In genomic region chr2:10001551-10001950, GRCh38 we compare ENCODE assay signal across 26 cellular contexts. TPM values are rescaled to one million over a fixed set of nuclear protein-coding genes. Genes with fewer than 3 reads are reported as not detected.
DNase-seq lines count a peak whose midpoint lies in the region; ATAC-seq lines count a peak whose summit lies in the region.
"Had no signal": no experiment of that assay in that cellular context is flagged by ENCODE, and none has a peak within 500 bp of the region (broad histone marks: within the 10 kb centered on the region; RNA-seq: fewer than 3 reads in every experiment).

No MANE protein-coding gene starts in this region.

- H3K4me1 ChIP-seq in BLaER1 treated with 17β-estradiol and CSF1 and Interleukin-3, amounts not matched to agents 10 nM and 100 nM, result peaks cover 2 to 28% (median 17%) of the 10 kb centered on the region in 10 experiments
- H3K4me1 ChIP-seq in CD4-positive, CD25-positive, alpha-beta regulatory T cell (ENCODE audit: control insufficient read depth, insufficient read depth, low read length, poor library complexity, severe bottlenecking), result peaks cover 15% of the 10 kb centered on the region
- H3K4me1 ChIP-seq: Peyer's patch had no signal

- peak overlapping the region in 6 of 11 experiments; percentile 6 to 61 (median 34); a peak in 8 of 22 replicates for H3K27ac ChIP-seq in BLaER1 treated with 17β-estradiol and CSF1 and Interleukin-3, amounts not matched to agents 10 nM and 100 nM
- no peak overlapping the region for H3K27ac ChIP-seq in CD4-positive, CD25-positive, alpha-beta regulatory T cell (ENCODE audit: insufficient read depth, low read length, poor library complexity, severe bottlenecking)
- H3K27ac ChIP-seq: Peyer's patch had no signal

- H3K27ac Mint-ChIP-seq in CD4-positive, CD25-positive, alpha-beta regulatory T cell, result peak overlapping the region in 2 of 3 donors; percentile 28 to 77
- H3K27ac Mint-ChIP-seq: T-helper 17 cell had no signal

- H3K4me1 Mint-ChIP-seq in CD4-positive, CD25-positive, alpha-beta regulatory T cell, result peaks cover 6 to 28% (median 16%) of the 10 kb centered on the region in 4 donors

- H3K27me3 Mint-ChIP-seq in CD4-positive, CD25-positive, alpha-beta regulatory T cell, result no peaks in the 10 kb centered on the region

- H3K4me3 ChIP-seq in BLaER1 treated with 17β-estradiol and CSF1 and Interleukin-3, amounts not matched to agents 10 nM and 100 nM, result no peak overlapping the region
- H3K4me3 ChIP-seq in CD4-positive, CD25-positive, alpha-beta regulatory T cell (ENCODE audit: low read depth, low read length), result no peak overlapping the region
- H3K4me3 ChIP-seq in H7 (ENCODE audit: insufficient read depth, low read depth, low read length), result no peak overlapping the region
- H3K4me3 ChIP-seq: Peyer's patch had no signal

- no peaks in the 10 kb centered on the region for H3K36me3 ChIP-seq in BLaER1 treated with 17β-estradiol and CSF1 and Interleukin-3, amounts not matched to agents 10 nM and 100 nM
- H3K36me3 ChIP-seq in CD4-positive, CD25-positive, alpha-beta regulatory T cell (ENCODE audit: control insufficient read depth, insufficient read depth, low read length), result no peaks in the 10 kb centered on the region
- H3K36me3 ChIP-seq in H7 (replicated peaks; ENCODE audit: control insufficient read depth, insufficient read depth, low read length), result no peaks in the 10 kb centered on the region
- H3K36me3 ChIP-seq: Peyer's patch had no signal

- peak overlapping the region in 6 of 11 experiments; percentile 29 to 66 (median 46); a peak in 10 of 22 replicates for H3K4me2 ChIP-seq in BLaER1 treated with 17β-estradiol and CSF1 and Interleukin-3, amounts not matched to agents 10 nM and 100 nM

- H3K9ac ChIP-seq in BLaER1 treated with 17β-estradiol and CSF1 and Interleukin-3, amounts not matched to agents 10 nM and 100 nM, result no peak overlapping the region

- no peaks in the 10 kb centered on the region for H3K27me3 ChIP-seq in BLaER1 treated with 17β-estradiol and CSF1 and Interleukin-3, amounts not matched to agents 10 nM and 100 nM
- no peaks in the 10 kb centered on the region for H3K27me3 ChIP-seq in CD4-positive, CD25-positive, alpha-beta regulatory T cell (ENCODE audit: control insufficient read depth, insufficient read depth, low read length)
- H3K27me3 ChIP-seq in H7 (ENCODE audit: control insufficient read depth, insufficient read depth, low read length), result no peaks in the 10 kb centered on the region
- H3K27me3 ChIP-seq: Peyer's patch had no signal

- no peaks in the 10 kb centered on the region for H3K36me3 Mint-ChIP-seq in CD4-positive, CD25-positive, alpha-beta regulatory T cell

- H3K4me3 Mint-ChIP-seq in CD4-positive, CD25-positive, alpha-beta regulatory T cell, result no peak overlapping the region
- H3K4me3 Mint-ChIP-seq: T-helper 17 cell had no signal

- ATAC-seq in CD4-positive, CD25-positive, alpha-beta regulatory T cell (ENCODE audit: low read depth in 2 of 2), result no peak
- no peak for ATAC-seq in GM19397 (IDR thresholded peaks at IDR 0.05; ENCODE audit: unreplicated experiment)
- ATAC-seq: SK-N-SH treated with all-trans-retinoic acid at 6 μM for 48 hours, T-helper 17 cell had no signal

- H3K9me3 Mint-ChIP-seq in CD4-positive, CD25-positive, alpha-beta regulatory T cell, result peaks cover 0 to 3% (median 0%) of the 10 kb centered on the region in 7 donors

- H3K9me3 ChIP-seq in BLaER1 treated with 17β-estradiol and CSF1 and Interleukin-3, amounts not matched to agents 10 nM and 100 nM (replicated peaks in 1 of 11), result peaks cover 8 to 11% (median 10%) of the 10 kb centered on the region in 11 experiments; a peak in 18 of 22 replicates
- no peaks in the 10 kb centered on the region for H3K9me3 ChIP-seq in CD4-positive, CD25-positive, alpha-beta regulatory T cell (ENCODE audit: control insufficient read depth in 2 of 2, low read length in 2 of 2)
- H3K9me3 ChIP-seq: Peyer's patch had no signal

- H4K20me1 ChIP-seq in BLaER1 treated with 17β-estradiol and CSF1 and Interleukin-3, amounts not matched to agents 10 nM and 100 nM, result no peaks in the 10 kb centered on the region

- no peak for DNase-seq in CD4-positive, CD25-positive, alpha-beta regulatory T cell
- DNase-seq in NOMO-1 treated with DMSO at 0.1 percent for 48 hours (lab: John Stamatoyannopoulos, UW; ENCODE audit: unreplicated experiment), result peak; percentile 74
- DNase-seq in fibroblast of peridontal ligament (ENCODE audit: extremely low read depth), result peak; percentile 48
- DNase-seq in SHP77 treated with DMSO at 0.1 percent for 48 hours (lab: John Stamatoyannopoulos, UW), result no peak
- DNase-seq in GOT3 (lab: John Stamatoyannopoulos, UW), result no peak
- DNase-seq in H7, result no peak
- DNase-seq: AML-193; C1 segment of cervical spinal cord; Calu3; DMS153; DND-41; HCEC 1CT; NCI-H1105; NCI-H1436 treated with DMSO at 0.1 percent for 48 hours; NCI-H187 treated with DMSO at 0.1 percent for 48 hours; NCI-H2107; NCI-H446 treated with DMSO at 0.1 percent for 48 hours; NCI-H526; NCI-H82; NK-92 treated with Interleukin-12 subunit alpha and Interleukin-12 subunit beta, amount 100 ng/mL, for 24 hours; OCI-M1; T-helper 17 cell had no signal

RNA-seq across cellular contexts. Expression of gene KLF11, which starts 41.8 kb away (rescaled TPM):
- 38.9 TPM for total RNA-seq in CD4-positive, CD25-positive, alpha-beta regulatory T cell
- 10 to 100 TPM in 2 of 4 donors, 1 to 10 TPM in 2; 5.9 to 22.3 (median 8.9) TPM for polyA plus RNA-seq in CD4-positive, CD25-positive, alpha-beta regulatory T cell
- 11.8 and 12.6 TPM in 2 replicates for total RNA-seq in H7 (2014; rRNA removed; shearing (Covaris generic))

RNA-seq across cellular contexts. Expression of gene GRHL1, which starts 50.1 kb away (rescaled TPM):
- total RNA-seq in CD4-positive, CD25-positive, alpha-beta regulatory T cell, result 1.8 TPM
- polyA plus RNA-seq in CD4-positive, CD25-positive, alpha-beta regulatory T cell, result under 1 TPM in 3 of 4 donors, not detected in 1; 0.06 to 0.37 (median 0.11) TPM
- 0.30 and 1.2 TPM in 2 replicates for total RNA-seq in H7 (2014; rRNA removed; shearing (Covaris generic))

Comparison
In these comparisons a context has a peak if more than half of its experiments do, and no peak if none do; other contexts are left out.
1. DNase-seq: peak in NOMO-1 treated with DMSO at 0.1 percent for 48 hours (single experiment) and fibroblast of peridontal ligament (single experiment); none in CD4-positive, CD25-positive, alpha-beta regulatory T cell (0 of 3), SHP77 treated with DMSO at 0.1 percent for 48 hours (single experiment), GOT3 (single experiment) and H7 (single experiment).